9 cellular contexts compared by ENCODE assay signal in the genomic region with DNA sequence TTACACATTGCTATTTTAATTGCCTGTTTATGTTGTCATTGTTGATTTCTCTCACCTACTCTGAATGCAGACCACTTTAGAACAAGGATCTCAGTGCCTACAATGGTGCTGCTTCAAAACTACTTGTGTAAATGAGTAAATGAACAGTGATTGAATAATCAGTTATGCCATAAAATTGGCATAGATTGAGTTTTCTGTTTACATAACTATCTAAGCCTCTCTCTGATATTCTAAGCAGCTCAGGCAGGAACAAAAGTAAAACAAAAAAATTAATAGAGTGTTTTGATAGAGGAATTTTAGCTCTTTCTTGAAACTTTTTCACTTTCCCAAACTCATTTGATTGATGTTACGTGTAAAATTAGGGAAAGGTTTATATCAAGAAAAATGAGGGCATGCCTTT.
"Had no signal": no experiment of that assay in that cellular context is flagged by ENCODE, and none has a peak within 500 bp of the region (broad histone marks: within the 10 kb centered on the region; RNA-seq: fewer than 3 reads in every experiment).

No MANE protein-coding gene starts in this region.

- FAIRE-seq: HepG2 had no signal

- H3K27ac ChIP-seq: HL-60 had no signal

- H3K4me3 Mint-ChIP-seq: HFFc6, IgD-negative memory B cell had no signal

- H3K9me3 ChIP-seq: HAP-1 had no signal

- H3K36me3 Mint-ChIP-seq: IgD-negative memory B cell had no signal

- H3K4me3 ChIP-seq: HAP-1 had no signal

- H3K36me3 ChIP-seq: HAP-1 had no signal

- H3K27me3 Mint-ChIP-seq: IgD-negative memory B cell had no signal

- H3K27ac Mint-ChIP-seq: HFFc6, IgD-negative memory B cell had no signal

- H3K9me3 Mint-ChIP-seq: HFFc6 had no signal

- DNase-seq: GOT3, H7, HFFc6, KBM-7 had no signal

- ATAC-seq: HCT116, HepG2 had no signal

- H3K4me1 Mint-ChIP-seq: IgD-negative memory B cell had no signal
